ENCODE assay signal across 9 cellular contexts in the genomic region with DNA sequence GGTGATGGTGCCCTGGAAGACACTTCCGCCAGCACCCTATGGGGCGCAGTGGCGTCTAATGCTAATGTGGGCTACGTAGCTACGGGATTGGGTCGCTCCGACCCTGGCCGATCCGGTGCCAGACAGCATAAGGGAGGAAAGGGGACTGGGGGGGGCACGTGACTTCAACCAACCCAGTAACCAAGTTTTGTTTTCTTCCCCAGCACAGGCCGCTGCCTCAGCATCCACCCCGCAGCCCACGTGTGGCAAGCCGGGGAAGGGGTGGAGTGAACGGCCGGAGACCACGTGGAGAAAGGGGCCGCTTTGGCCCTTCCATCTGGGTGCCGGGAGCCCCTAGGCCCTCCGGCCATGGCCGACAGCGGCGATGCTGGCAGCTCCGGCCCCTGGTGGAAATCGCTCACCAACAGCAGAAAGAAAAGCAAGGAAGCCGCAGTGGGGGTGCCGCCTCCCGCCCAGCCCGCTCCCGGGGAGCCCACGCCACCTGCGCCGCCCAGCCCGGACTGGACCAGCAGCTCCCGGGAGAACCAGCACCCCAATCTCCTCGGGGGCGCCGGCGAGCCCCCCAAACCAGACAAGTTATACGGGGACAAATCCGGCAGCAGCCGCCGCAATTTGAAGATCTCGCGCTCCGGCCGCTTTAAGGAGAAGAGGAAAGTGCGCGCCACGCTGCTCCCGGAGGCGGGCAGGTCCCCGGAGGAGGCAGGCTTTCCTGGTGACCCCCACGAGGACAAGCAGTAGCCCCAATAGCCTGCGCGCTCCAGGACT. TPM values are rescaled to one million over a fixed set of nuclear protein-coding genes. Genes with fewer than 3 reads are reported as not detected.
DNase-seq lines count a peak whose midpoint lies in the region; ATAC-seq and TF ChIP-seq lines count a peak whose summit lies in the region.
"Had no signal": no experiment of that assay in that cellular context is flagged by ENCODE, and none has a peak within 500 bp of the region (broad histone marks: within the 10 kb centered on the region; RNA-seq: fewer than 3 reads in every experiment).

No MANE protein-coding gene starts in this region.

- peak overlapping the region; percentile 57 for H2AK9ac ChIP-seq in IMR-90 (replicated peaks; ENCODE audit: low read depth, low read length, poor library complexity)

- DNase-seq in IMR-90 (no peak), brain microvascular endothelial cell (no peak), left lobe of liver (ENCODE audit: low spot score) (no peak), GM13977 (ENCODE audit: low spot score) (no peak), DMS114 treated with DMSO at 0.1 percent for 48 hours (lab: John Stamatoyannopoulos, UW; ENCODE audit: unreplicated experiment) (no peak), epidermal melanocyte (ENCODE audit: insufficient read length, low spot score) (no peak)
- no peak for DNase-seq in stimulated activated naive B cell treated with anti-CD40 and anti-IgM and Interleukin-4, amounts not matched to agents 10 μg/mL and 1 μg/mL and 100 μg/mL, for 72 hours

- H2BK5ac ChIP-seq in IMR-90 (ENCODE audit: low read depth, low read length, poor library complexity, severe bottlenecking), result no peak overlapping the region

- H3K23ac ChIP-seq in IMR-90 (ENCODE audit: low read depth, low read length), result no peak overlapping the region

- intact Hi-C loops in IMR-90 (cut with micrococcal nuclease), result no loop called here

- no peak for TF ChIP-seq RAD21 in IMR-90 (IDR thresholded peaks at IDR 0.05; ENCODE audit: low read length)

- H3K18ac ChIP-seq in IMR-90 (ENCODE audit: low read depth, low read length), result no peak overlapping the region

- WGBS in IMR-90 (ENCODE audit: extremely low coverage in 2 of 2, insufficient read length in 1 of 2), 2 experiments, result no CpG with 5 or more reads among the region's 56 CpGs

- ATAC-seq in IMR-90 (ENCODE audit: low read depth) (no peak), left lobe of liver (peak; percentile 12), GM21619 (IDR thresholded peaks at IDR 0.05; ENCODE audit: unreplicated experiment) (no peak)
- peak in 1 of 2 donors; percentile 44 for ATAC-seq in stimulated activated naive B cell treated with anti-CD40 and anti-IgM and Interleukin-4, amounts not matched to agents 10 μg/mL and 1 μg/mL and 100 μg/mL, for 72 hours (replicated peaks)

- H3K9me3 ChIP-seq in IMR-90 (ENCODE audit: control insufficient read depth, insufficient read depth, low read length), result no peaks in the 10 kb centered on the region

- peak overlapping the region; percentile 75 to 83 for H3K4me3 Mint-ChIP-seq in stimulated activated naive B cell treated with anti-CD40 and anti-IgM and Interleukin-4, amounts not matched to agents 10 μg/mL and 1 μg/mL and 100 μg/mL, for 72 hours

- TF ChIP-seq POLR2A in IMR-90 (IDR thresholded peaks at IDR 0.05; ENCODE audit: low read depth, low read length), result no peak

- H3K4ac ChIP-seq in IMR-90 (ENCODE audit: low read depth, low read length), result no peak overlapping the region

- peaks cover 59 to 73% of the 10 kb centered on the region in 2 donors for H3K27me3 Mint-ChIP-seq in stimulated activated naive B cell treated with anti-CD40 and anti-IgM and Interleukin-4, amounts not matched to agents 10 μg/mL and 1 μg/mL and 100 μg/mL, for 72 hours

- TF ChIP-seq CTCF in IMR-90 (conservative IDR thresholded peaks at IDR 0.05; ENCODE audit: low read depth, low read length), result no peak
- peak; percentile 4 for TF ChIP-seq CTCF in brain microvascular endothelial cell (IDR thresholded peaks at IDR 0.05; ENCODE audit: low read depth, low read length, missing control alignments)
- TF ChIP-seq CTCF in GM13977 (IDR thresholded peaks at IDR 0.05; ENCODE audit: extremely low read depth, insufficient read depth, missing control alignments), result no peak

- H3K27me3 ChIP-seq in IMR-90 (ENCODE audit: control insufficient read depth, insufficient read depth, low read length) (peaks cover 49% of the 10 kb centered on the region), brain microvascular endothelial cell (replicated peaks) (peaks cover 13% of the 10 kb centered on the region)

- H4K91ac ChIP-seq in IMR-90 (ENCODE audit: insufficient read depth, low read depth, low read length), result no peak overlapping the region

- H3K36me3 ChIP-seq in IMR-90 (ENCODE audit: control insufficient read depth, insufficient read depth, low read length) (no peaks in the 10 kb centered on the region), brain microvascular endothelial cell (replicated peaks) (no peaks in the 10 kb centered on the region)

- in situ Hi-C loops in IMR-90 (cut with MboI; ENCODE audit: low sequenced_read_pairs), result no loop called here
- in situ Hi-C loops in brain microvascular endothelial cell (cut with HindIII; ENCODE audit: low pct_ligation_motif_present, low sequenced_read_pairs), result no loop called here
- in situ Hi-C loops in GM13977 (cut with MboI; ENCODE audit: low pct_unique_long_range_greater_than_20kb, low sequenced_read_pairs, unreplicated experiment), result no loop called here

- H2BK15ac ChIP-seq in IMR-90 (ENCODE audit: low read depth, low read length), result no peak overlapping the region

- H2BK120ac ChIP-seq in IMR-90 (ENCODE audit: low read depth, low read length), result no peak overlapping the region

- H3K9me3 Mint-ChIP-seq in stimulated activated naive B cell treated with anti-CD40 and anti-IgM and Interleukin-4, amounts not matched to agents 10 μg/mL and 1 μg/mL and 100 μg/mL, for 72 hours, result peaks cover 0 to 2% of the 10 kb centered on the region in 2 donors

- H3K27ac ChIP-seq in IMR-90 (ENCODE audit: insufficient read depth, low read length) (no peak overlapping the region), brain microvascular endothelial cell (no peak overlapping the region)

- H3K4me1 Mint-ChIP-seq in stimulated activated naive B cell treated with anti-CD40 and anti-IgM and Interleukin-4, amounts not matched to agents 10 μg/mL and 1 μg/mL and 100 μg/mL, for 72 hours, result peaks cover 12 to 35% of the 10 kb centered on the region in 2 donors

- no peaks in the 10 kb centered on the region for H3K36me3 Mint-ChIP-seq in stimulated activated naive B cell treated with anti-CD40 and anti-IgM and Interleukin-4, amounts not matched to agents 10 μg/mL and 1 μg/mL and 100 μg/mL, for 72 hours

- H2AFZ ChIP-seq in IMR-90 (replicated peaks; ENCODE audit: low read length, poor library complexity), result peak overlapping the region; percentile 64

- no peaks in the 10 kb centered on the region for H3K9me1 ChIP-seq in IMR-90 (ENCODE audit: insufficient read depth, low read length)

- peak overlapping the region; percentile 13; the same call in 1 of the 2 replicates for H3K4me2 ChIP-seq in IMR-90 (ENCODE audit: low read depth, low read length)

- H3K4me1 ChIP-seq in IMR-90 (ENCODE audit: control insufficient read depth, insufficient read depth, low read length), result no peaks in the 10 kb centered on the region; the same call in 1 of the 2 replicates

- H4K8ac ChIP-seq in IMR-90 (ENCODE audit: low read depth in 2 of 2, low read length in 2 of 2), result no peak overlapping the region

- POLR2A ChIA-PET in IMR-90 (lab: Charles Lee; ENCODE audit: unreplicated experiment), result no interaction called here

- BruUV-seq in IMR-90 (replicated peaks; lab: Mats Ljungman, UMichigan), result no TSS peak

- CTCF ChIA-PET in IMR-90 (lab: Yijun Ruan, JAX), result no interaction called here

- no peak overlapping the region for H4K5ac ChIP-seq in IMR-90 (ENCODE audit: low read depth, low read length)

- H4K20me1 ChIP-seq in IMR-90 (ENCODE audit: insufficient read depth, low read length), result no peaks in the 10 kb centered on the region

- H2AK5ac ChIP-seq in IMR-90 (ENCODE audit: low read depth, low read length), result no peak overlapping the region

- no peak overlapping the region for H3K9ac ChIP-seq in IMR-90 (ENCODE audit: low read depth, low read length)

- dilution Hi-C loops in IMR-90 (cut with HindIII; ENCODE audit: low sequenced_read_pairs, unreplicated experiment), result no loop called here

- H3K4me3 ChIP-seq in IMR-90 (ENCODE audit: insufficient read depth, low read depth, low read length) (no peak overlapping the region), brain microvascular endothelial cell (ENCODE audit: low read depth, low read length) (peak overlapping the region; percentile 61)

- no peaks in the 10 kb centered on the region for H3K79me1 ChIP-seq in IMR-90 (ENCODE audit: low read depth in 1 of 2, low read length in 2 of 2)

- H3K56ac ChIP-seq in IMR-90 (ENCODE audit: extremely low read depth, insufficient read depth, low read length), result no peak overlapping the region

- no peak overlapping the region for H2BK20ac ChIP-seq in IMR-90 (ENCODE audit: low read depth, low read length)

- no peak overlapping the region for H3K14ac ChIP-seq in IMR-90 (replicated peaks; ENCODE audit: low read depth, low read length)

- H3K27ac Mint-ChIP-seq in stimulated activated naive B cell treated with anti-CD40 and anti-IgM and Interleukin-4, amounts not matched to agents 10 μg/mL and 1 μg/mL and 100 μg/mL, for 72 hours, result no peak overlapping the region

TF ChIP-seq in IMR-90, 13 proteins besides CTCF, POLR2A, EP300 and RAD21 (continues in another document):
- TF ChIP-seq CHD1 (IDR thresholded peaks at IDR 0.05; ENCODE audit: low read depth, low read length) (no peak), BHLHE40 (IDR thresholded peaks at IDR 0.05; ENCODE audit: low read depth, low read length) (no peak), CEBPB (IDR thresholded peaks at IDR 0.05; ENCODE audit: low read depth, low read length) (no peak), SMC3 (IDR thresholded peaks at IDR 0.05; ENCODE audit: low read depth, low read length) (no peak), ELK1 (IDR thresholded peaks at IDR 0.05; ENCODE audit: borderline replicate concordance, low read depth, low read length) (no peak), RCOR1 (IDR thresholded peaks at IDR 0.05; ENCODE audit: insufficient replicate concordance, low read length) (no peak), MAFK (IDR thresholded peaks at IDR 0.05; ENCODE audit: low read depth, low read length) (no peak)
- TF ChIP-seq, protein P1, sequence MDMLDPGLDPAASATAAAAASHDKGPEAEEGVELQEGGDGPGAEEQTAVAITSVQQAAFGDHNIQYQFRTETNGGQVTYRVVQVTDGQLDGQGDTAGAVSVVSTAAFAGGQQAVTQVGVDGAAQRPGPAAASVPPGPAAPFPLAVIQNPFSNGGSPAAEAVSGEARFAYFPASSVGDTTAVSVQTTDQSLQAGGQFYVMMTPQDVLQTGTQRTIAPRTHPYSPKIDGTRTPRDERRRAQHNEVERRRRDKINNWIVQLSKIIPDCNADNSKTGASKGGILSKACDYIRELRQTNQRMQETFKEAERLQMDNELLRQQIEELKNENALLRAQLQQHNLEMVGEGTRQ (IDR thresholded peaks at IDR 0.05; ENCODE audit: low read depth, low read length), result no peak

RNA-seq across cellular contexts. Expression of gene PRR15, which starts 2.5 kb away (rescaled TPM):
- total RNA-seq in IMR-90 (2012; rRNA removed) (not detected in 2 replicates), left lobe of liver (not detected)
- not detected in 2 replicates for polyA plus RNA-seq in IMR-90 (2012; rRNA removed)
- polyA plus RNA-seq in IMR-90 (2012; cell fraction: cytosol; rRNA removed), result not detected in 2 replicates
- not detected in 2 replicates for polyA plus RNA-seq in IMR-90 (2012; cell fraction: nucleus; rRNA removed; ENCODE audit: low replicate concordance)
- total RNA-seq: mononuclear cell had no signal
